ENCODE assay signal across 22 cellular contexts in genomic region chr10:104038958-104039752, GRCh38. TPM values are rescaled to one million over a fixed set of nuclear protein-coding genes. Genes with fewer than 3 reads are reported as not detected.
"Had no signal": no experiment of that assay in that cellular context is flagged by ENCODE, and none has a peak within 500 bp of the region (broad histone marks: within the 10 kb centered on the region; RNA-seq: fewer than 3 reads in every experiment).

No MANE protein-coding gene starts in this region.

- H3K9ac ChIP-seq: parathyroid adenoma had no signal

- H2AFZ ChIP-seq: parathyroid adenoma had no signal

- H3K4me1 ChIP-seq: esophagus squamous epithelium, gastrocnemius medialis, parathyroid adenoma, stomach, suprapubic skin, tibial nerve had no signal

- ATAC-seq: activated naive CD4-positive, alpha-beta T cell treated with anti-CD3 and anti-CD28 coated beads, Interleukin-2, amount 50 U/mL, for 72 hours; gastrocnemius medialis; left ventricle myocardium superior; natural killer cell treated with Interleukin-12 subunit alpha and Interleukin-12 subunit beta and Interleukin-15 and Interleukin-18, amount 100 ng/mL, for 72 hours; sciatic nerve; SK-N-SH treated with all-trans-retinoic acid at 6 μM for 48 hours; stimulated activated memory B cell treated with anti-CD40 and anti-IgM and Interleukin-4, amounts not matched to agents 10 μg/mL and 1 μg/mL and 100 μg/mL, for 72 hours had no signal

- H3K79me2 ChIP-seq: parathyroid adenoma had no signal

- H3K9me3 ChIP-seq: esophagus squamous epithelium, gastrocnemius medialis, stomach, suprapubic skin, tibial nerve had no signal

- H3K27ac ChIP-seq: esophagus squamous epithelium, gastrocnemius medialis, parathyroid adenoma, stomach, suprapubic skin, tibial nerve had no signal

- H3K27me3 ChIP-seq: esophagus squamous epithelium, gastrocnemius medialis, stomach, suprapubic skin, tibial nerve had no signal

- H3K4me3 ChIP-seq: esophagus squamous epithelium, gastrocnemius medialis, stomach, suprapubic skin, tibial nerve had no signal

- DNase-seq: activated CD4-positive, alpha-beta T cell treated with anti-CD3 and anti-CD28 coated beads for 48 hours; aorta; caudate nucleus; dermis blood vessel endothelial cell; effector memory CD4-positive, alpha-beta T cell; esophagus squamous epithelium; gastrocnemius medialis; hippocampal formation; left ventricle myocardium superior; small intestine; stimulated activated CD4-positive, alpha-beta T cell treated with anti-CD3 and anti-CD28 coated beads, Interleukin-2, amount 100 ng/mL, for 24 hours; stomach had no signal

- H3K36me3 ChIP-seq: gastrocnemius medialis, tibial nerve had no signal

- FAIRE-seq: small intestine had no signal

RNA-seq across cellular contexts. Expression of gene COL17A1, which starts 46.5 kb away (rescaled TPM):
- total RNA-seq: activated naive CD4-positive, alpha-beta T cell treated with anti-CD3 and anti-CD28 coated beads, Interleukin-2, amount 50 U/mL, for 72 hours; activated T-helper 1 cell treated with anti-CD3 and anti-CD28 coated beads, Interleukin-12 subunit alpha, Interleukin-12 subunit beta, Interleukin-2, Interleukin-4 antibody, amounts not matched to agents 30 ng/mL and 10 ng/mL and 1 ng/mL, durations not matched to agents 14 hours and 24 hours and 36 hours; natural killer cell treated with Interleukin-12 subunit alpha and Interleukin-12 subunit beta and Interleukin-15 and Interleukin-18, amount 100 ng/mL, for 72 hours; T-helper 2 cell treated with Interferon-gamma antibody and Interleukin-4, amounts not matched to agents 100 ng/mL and 5 ng/mL, for 36 hours had no signal
